In the genomic region with DNA sequence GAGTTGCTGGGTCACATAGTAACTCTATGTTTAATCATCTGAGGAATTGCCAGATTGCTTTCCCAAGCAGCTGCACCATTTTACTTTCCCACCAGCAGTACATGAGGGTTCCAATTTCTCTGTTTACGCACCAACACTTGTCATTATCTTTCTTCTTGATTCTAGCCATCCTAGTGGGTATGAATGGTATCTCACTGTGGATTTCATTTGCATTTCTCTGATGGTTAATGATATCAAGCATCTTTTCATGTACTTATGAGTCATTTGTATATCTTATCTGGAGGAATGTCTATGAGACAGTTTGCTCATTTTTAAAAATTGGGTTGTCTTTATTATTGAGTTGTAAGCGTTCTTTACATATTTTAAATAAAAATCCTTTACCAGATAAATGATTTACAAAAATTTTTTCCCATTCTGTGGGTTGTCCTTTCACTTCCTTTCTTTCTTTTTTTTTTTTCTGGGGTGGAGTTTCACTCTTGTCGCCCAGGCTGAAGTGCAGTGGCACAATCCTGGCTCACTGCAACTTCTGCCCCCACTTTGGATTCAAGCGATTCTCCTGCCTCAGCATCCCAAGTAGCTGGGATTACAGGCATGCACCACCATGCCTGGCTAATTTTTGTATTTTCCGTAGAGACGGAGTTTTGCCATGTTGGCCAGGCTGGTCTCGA, we compare ENCODE assay signal across 18 cellular contexts.
"Had no signal": no experiment of that assay in that cellular context is flagged by ENCODE, and none has a peak within 500 bp of the region (broad histone marks: within the 10 kb centered on the region; RNA-seq: fewer than 3 reads in every experiment).

No MANE protein-coding gene starts in this region.

- ATAC-seq: body of pancreas; stimulated activated memory B cell treated with anti-CD40 and anti-IgM and Interleukin-4, amounts not matched to agents 10 μg/mL and 1 μg/mL and 100 μg/mL, for 72 hours had no signal

- H3K9me3 Mint-ChIP-seq: activated naive CD4-positive, alpha-beta T cell treated with anti-CD3 and anti-CD28 coated beads, Interleukin-2, amount 50 U/mL, for 24 hours; activated T-cell treated with anti-CD3 and anti-CD28 coated beads, Interleukin-2, amount 50 U/mL, for 24 hours; nephron; stimulated activated memory B cell treated with anti-CD40 and anti-IgM and Interleukin-4, amounts not matched to agents 10 μg/mL and 1 μg/mL and 100 μg/mL, for 72 hours had no signal

- DNase-seq: activated effector memory CD4-positive, alpha-beta T cell treated with Interleukin-2 at 50 U/mL for 16 hours; activated T-cell treated with anti-CD3 and anti-CD28 coated beads, Interleukin-2, amount 50 U/mL, for 24 hours; amniotic stem cell; body of pancreas; caudate nucleus; colonic mucosa; effector CD4-positive, alpha-beta T cell; esophagus squamous epithelium; foreskin melanocyte; nucleus accumbens; posterior cingulate gyrus; retina; stimulated activated CD4-positive, alpha-beta T cell treated with anti-CD3 and anti-CD28 coated beads, Interleukin-12 subunit alpha, Interleukin-12 subunit beta, amount 100 ng/mL, for 4 hours; tibial artery; uterus had no signal

- H3K27me3 Mint-ChIP-seq: activated naive CD4-positive, alpha-beta T cell treated with anti-CD3 and anti-CD28 coated beads, Interleukin-2, amount 50 U/mL, for 24 hours; activated T-cell treated with anti-CD3 and anti-CD28 coated beads, Interleukin-2, amount 50 U/mL, for 24 hours; stimulated activated memory B cell treated with anti-CD40 and anti-IgM and Interleukin-4, amounts not matched to agents 10 μg/mL and 1 μg/mL and 100 μg/mL, for 72 hours had no signal

- H3K4me3 ChIP-seq: body of pancreas, colonic mucosa, esophagus squamous epithelium, tibial artery, uterus had no signal

- H3K27ac ChIP-seq: body of pancreas, colonic mucosa, esophagus squamous epithelium, tibial artery, uterus had no signal

- H3K27me3 ChIP-seq: body of pancreas, colonic mucosa, esophagus squamous epithelium, tibial artery, uterus had no signal

- H3K36me3 Mint-ChIP-seq: stimulated activated memory B cell treated with anti-CD40 and anti-IgM and Interleukin-4, amounts not matched to agents 10 μg/mL and 1 μg/mL and 100 μg/mL, for 72 hours had no signal

- H3K9me3 ChIP-seq: body of pancreas, colonic mucosa, esophagus squamous epithelium, tibial artery, uterus had no signal

- H3K4me1 Mint-ChIP-seq: nephron had no signal

- H3K27ac Mint-ChIP-seq: activated naive CD4-positive, alpha-beta T cell treated with anti-CD3 and anti-CD28 coated beads, Interleukin-2, amount 50 U/mL, for 24 hours; activated T-cell treated with anti-CD3 and anti-CD28 coated beads, Interleukin-2, amount 50 U/mL, for 24 hours; nephron; stimulated activated memory B cell treated with anti-CD40 and anti-IgM and Interleukin-4, amounts not matched to agents 10 μg/mL and 1 μg/mL and 100 μg/mL, for 72 hours had no signal

- H3K4me3 Mint-ChIP-seq: activated naive CD4-positive, alpha-beta T cell treated with anti-CD3 and anti-CD28 coated beads, Interleukin-2, amount 50 U/mL, for 24 hours; activated T-cell treated with anti-CD3 and anti-CD28 coated beads, Interleukin-2, amount 50 U/mL, for 24 hours; nephron; stimulated activated memory B cell treated with anti-CD40 and anti-IgM and Interleukin-4, amounts not matched to agents 10 μg/mL and 1 μg/mL and 100 μg/mL, for 72 hours had no signal

- H3K36me3 ChIP-seq: colonic mucosa, esophagus squamous epithelium, tibial artery, uterus had no signal

- H3K4me1 ChIP-seq: body of pancreas, colonic mucosa, esophagus squamous epithelium, tibial artery, uterus had no signal
